In the genomic region with DNA sequence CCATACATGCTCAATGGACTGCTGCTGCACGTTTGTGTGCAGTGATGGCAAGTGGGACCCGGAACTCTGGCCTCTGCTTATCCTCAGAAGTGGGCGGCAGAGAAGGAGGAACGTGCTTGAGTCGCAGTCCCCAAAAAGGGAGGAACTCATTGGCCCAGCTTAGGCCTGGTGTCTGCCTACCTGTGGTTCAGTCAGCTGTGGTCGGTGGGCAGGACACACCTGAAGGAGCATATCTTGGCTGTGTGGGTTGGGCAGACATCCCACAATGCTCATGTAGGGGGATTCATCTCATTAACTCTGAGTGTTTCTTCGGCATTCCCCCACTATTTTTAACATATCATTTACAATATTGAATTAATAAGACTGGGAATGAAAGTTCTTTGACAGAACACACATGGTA, we compare ENCODE assay signal across 19 cellular contexts.
DNase-seq lines count a peak whose midpoint lies in the region; ATAC-seq and TF ChIP-seq lines count a peak whose summit lies in the region.
"Had no signal": no experiment of that assay in that cellular context is flagged by ENCODE, and none has a peak within 500 bp of the region (broad histone marks: within the 10 kb centered on the region; RNA-seq: fewer than 3 reads in every experiment).

No MANE protein-coding gene starts in this region.

- POLR2A ChIA-PET in IMR-90 (lab: Charles Lee; ENCODE audit: unreplicated experiment), result no interaction called here

- no peaks in the 10 kb centered on the region for H3K79me1 ChIP-seq in IMR-90 (ENCODE audit: low read depth in 1 of 2, low read length in 2 of 2)

- H4K8ac ChIP-seq in IMR-90 (ENCODE audit: low read depth in 2 of 2, low read length in 2 of 2), result no peak overlapping the region

- 89% methylated on average over 5 of the region's 7 CpGs; no CpG with 5 or more reads in 1 of the 2 experiments for WGBS in IMR-90 (ENCODE audit: extremely low coverage in 2 of 2, insufficient read length in 1 of 2), 2 experiments
- 83 to 84% methylated on average over 3 to 7 of the region's 7 CpGs for WGBS in endodermal cell (ENCODE audit: insufficient coverage in 1 of 2, insufficient read length in 1 of 2), 2 experiments

- peaks cover 18% of the 10 kb centered on the region for H3K9me1 ChIP-seq in IMR-90 (ENCODE audit: insufficient read depth, low read length)

- no peak overlapping the region for H3K18ac ChIP-seq in IMR-90 (ENCODE audit: low read depth, low read length)

- peak overlapping the region; percentile 21 for H4K91ac ChIP-seq in IMR-90 (ENCODE audit: insufficient read depth, low read depth, low read length)

- no peaks in the 10 kb centered on the region for H3K9me3 Mint-ChIP-seq in endodermal cell
- H3K9me3 Mint-ChIP-seq: T-cell had no signal

- H3K4me3 Mint-ChIP-seq in endodermal cell, result no peak overlapping the region
- H3K4me3 Mint-ChIP-seq: CD4-positive, CD25-positive, alpha-beta regulatory T cell; T-cell had no signal

- DNase-seq in GM06990 (ENCODE audit: extremely low read depth, insufficient read length) (peak; percentile 36), IMR-90 (no peak), endodermal cell (peak; percentile 14), SW 1271 (lab: John Stamatoyannopoulos, UW) (no peak), putamen (ENCODE audit: low spot score) (no peak), dermis blood vessel endothelial cell (no peak)
- DNase-seq: BE2C; CD4-positive, CD25-positive, alpha-beta regulatory T cell; DMS153; KG1; MG63; NCI-H2029; NCI-H446 treated with DMSO at 0.1 percent for 48 hours; NCI-H526 treated with DMSO at 0.1 percent for 48 hours; Right ventricle myocardium superior; RPMI8226; T-cell had no signal

- no peak overlapping the region for H2AFZ ChIP-seq in IMR-90 (replicated peaks; ENCODE audit: low read length, poor library complexity)

- ATAC-seq in IMR-90 (ENCODE audit: low read depth), result no peak
- ATAC-seq in GM18520 (IDR thresholded peaks at IDR 0.05; ENCODE audit: unreplicated experiment), result no peak
- ATAC-seq: T-cell had no signal

- TF ChIP-seq POLR2A in IMR-90 (IDR thresholded peaks at IDR 0.05; ENCODE audit: low read depth, low read length), result no peak

- no peak overlapping the region for H3K27ac Mint-ChIP-seq in endodermal cell
- H3K27ac Mint-ChIP-seq: T-cell had no signal

- no peak for TF ChIP-seq RAD21 in IMR-90 (IDR thresholded peaks at IDR 0.05; ENCODE audit: low read length)

- peak overlapping the region; percentile 53; the same call in 1 of the 2 replicates for H2AK5ac ChIP-seq in IMR-90 (ENCODE audit: low read depth, low read length)

- no peaks in the 10 kb centered on the region for H3K9me3 ChIP-seq in IMR-90 (ENCODE audit: control insufficient read depth, insufficient read depth, low read length)
- H3K9me3 ChIP-seq in endodermal cell (ENCODE audit: control insufficient read depth, low read length), result no peaks in the 10 kb centered on the region
- H3K9me3 ChIP-seq: BE2C, MG63, SJSA1 had no signal

- no peak overlapping the region for H3K4me2 ChIP-seq in IMR-90 (ENCODE audit: low read depth, low read length)

- peak overlapping the region; percentile 22; the same call in 1 of the 2 replicates for H2BK120ac ChIP-seq in IMR-90 (ENCODE audit: low read depth, low read length)

- H3K4me1 Mint-ChIP-seq in endodermal cell, result no peaks in the 10 kb centered on the region

- intact Hi-C loops in IMR-90 (cut with micrococcal nuclease), result loop anchor here (5.0 kb wide), 1 partner anchor 129 kb away; no protein-coding TSS in a partner anchor

- H3K9ac ChIP-seq in IMR-90 (ENCODE audit: low read depth, low read length), result no peak overlapping the region
- no peak overlapping the region for H3K9ac ChIP-seq in endodermal cell (ENCODE audit: extremely low read depth, low read length, poor library complexity, severe bottlenecking)

- H3K23ac ChIP-seq in IMR-90 (ENCODE audit: low read depth, low read length), result no peak overlapping the region

- no peak for TF ChIP-seq CTCF in GM06990 (IDR thresholded peaks at IDR 0.05; ENCODE audit: insufficient read depth, low read length, poor library complexity, severe bottlenecking)
- TF ChIP-seq CTCF in IMR-90 (conservative IDR thresholded peaks at IDR 0.05; ENCODE audit: low read depth, low read length), result no peak
- no peak for TF ChIP-seq CTCF in endodermal cell (conservative IDR thresholded peaks at IDR 0.05)

- H3K4me3 ChIP-seq in GM06990 (replicated peaks; ENCODE audit: low read depth, low read length) (no peak overlapping the region), IMR-90 (ENCODE audit: insufficient read depth, low read depth, low read length) (no peak overlapping the region), endodermal cell (ENCODE audit: low read length) (no peak overlapping the region)
- H3K4me3 ChIP-seq: MG63, SJSA1 had no signal

- no peak overlapping the region for H2BK5ac ChIP-seq in IMR-90 (ENCODE audit: low read depth, low read length, poor library complexity, severe bottlenecking)

- H3K36me3 ChIP-seq in GM06990 (ENCODE audit: control insufficient read depth, insufficient read depth, low read length) (no peaks in the 10 kb centered on the region), IMR-90 (ENCODE audit: control insufficient read depth, insufficient read depth, low read length) (no peaks in the 10 kb centered on the region), endodermal cell (ENCODE audit: control insufficient read depth, insufficient read depth, low read length) (no peaks in the 10 kb centered on the region)
- H3K36me3 ChIP-seq: BE2C, MG63, SJSA1 had no signal

- no peaks in the 10 kb centered on the region for H3K36me3 Mint-ChIP-seq in endodermal cell (ENCODE audit: low read depth)
- H3K36me3 Mint-ChIP-seq: CD4-positive, CD25-positive, alpha-beta regulatory T cell; T-cell had no signal

- H3K4me1 ChIP-seq in IMR-90 (ENCODE audit: control insufficient read depth, insufficient read depth, low read length), result peaks cover 16% of the 10 kb centered on the region
- H3K4me1 ChIP-seq in endodermal cell (ENCODE audit: control insufficient read depth, insufficient read depth, low read length), result no peaks in the 10 kb centered on the region

- H3K27ac ChIP-seq in IMR-90 (ENCODE audit: insufficient read depth, low read length) (no peak overlapping the region), endodermal cell (ENCODE audit: low read depth, low read length) (no peak overlapping the region)
- H3K27ac ChIP-seq: SJSA1 had no signal

- in situ Hi-C loops in IMR-90 (cut with MboI; ENCODE audit: low sequenced_read_pairs), result no loop called here

- no peaks in the 10 kb centered on the region for H3K27me3 ChIP-seq in GM06990 (replicated peaks; ENCODE audit: control insufficient read depth, insufficient read depth, low read length)
- H3K27me3 ChIP-seq in IMR-90 (ENCODE audit: control insufficient read depth, insufficient read depth, low read length), result no peaks in the 10 kb centered on the region
- no peaks in the 10 kb centered on the region for H3K27me3 ChIP-seq in endodermal cell (ENCODE audit: control insufficient read depth, insufficient read depth, low read length, poor library complexity, severe bottlenecking)
- H3K27me3 ChIP-seq: BE2C, MG63, SJSA1 had no signal

- H4K20me1 ChIP-seq in IMR-90 (ENCODE audit: insufficient read depth, low read length), result no peaks in the 10 kb centered on the region

- no TSS peak for BruUV-seq in IMR-90 (replicated peaks; lab: Mats Ljungman, UMichigan)

- CTCF ChIA-PET in IMR-90 (lab: Yijun Ruan, JAX), result no interaction called here

- no peak overlapping the region for H3K56ac ChIP-seq in IMR-90 (ENCODE audit: extremely low read depth, insufficient read depth, low read length)

- dilution Hi-C loops in IMR-90 (cut with HindIII; ENCODE audit: low sequenced_read_pairs, unreplicated experiment), result no loop called here

- no peak overlapping the region for H4K5ac ChIP-seq in IMR-90 (ENCODE audit: low read depth, low read length)

- peak overlapping the region; percentile 54 for H2BK20ac ChIP-seq in IMR-90 (ENCODE audit: low read depth, low read length)

- peak overlapping the region; percentile 22; the same call in 1 of the 2 replicates for H3K4ac ChIP-seq in IMR-90 (ENCODE audit: low read depth, low read length)

- H3K27me3 Mint-ChIP-seq in endodermal cell (ENCODE audit: insufficient read depth), result peaks cover 2% of the 10 kb centered on the region
- H3K27me3 Mint-ChIP-seq: CD4-positive, CD25-positive, alpha-beta regulatory T cell had no signal

- no peak overlapping the region for H2AK9ac ChIP-seq in IMR-90 (replicated peaks; ENCODE audit: low read depth, low read length, poor library complexity)

- H2BK15ac ChIP-seq in IMR-90 (ENCODE audit: low read depth, low read length), result no peak overlapping the region

- no peak overlapping the region for H3K14ac ChIP-seq in IMR-90 (replicated peaks; ENCODE audit: low read depth, low read length)

TF ChIP-seq in IMR-90, 13 proteins besides CTCF, POLR2A, EP300 and RAD21:
- no peak for TF ChIP-seq ELK1 (IDR thresholded peaks at IDR 0.05; ENCODE audit: borderline replicate concordance, low read depth, low read length)

Comparison
In these comparisons a context has a peak if more than half of its experiments do, and no peak if none do; other contexts are left out.
1. DNase-seq: peak in GM06990 (single experiment) and endodermal cell (single experiment); none in IMR-90 (single experiment), SW 1271 (0 of 2), putamen (single experiment) and dermis blood vessel endothelial cell (single experiment).